ENCODE assay signal across 8 cellular contexts in the genomic region with DNA sequence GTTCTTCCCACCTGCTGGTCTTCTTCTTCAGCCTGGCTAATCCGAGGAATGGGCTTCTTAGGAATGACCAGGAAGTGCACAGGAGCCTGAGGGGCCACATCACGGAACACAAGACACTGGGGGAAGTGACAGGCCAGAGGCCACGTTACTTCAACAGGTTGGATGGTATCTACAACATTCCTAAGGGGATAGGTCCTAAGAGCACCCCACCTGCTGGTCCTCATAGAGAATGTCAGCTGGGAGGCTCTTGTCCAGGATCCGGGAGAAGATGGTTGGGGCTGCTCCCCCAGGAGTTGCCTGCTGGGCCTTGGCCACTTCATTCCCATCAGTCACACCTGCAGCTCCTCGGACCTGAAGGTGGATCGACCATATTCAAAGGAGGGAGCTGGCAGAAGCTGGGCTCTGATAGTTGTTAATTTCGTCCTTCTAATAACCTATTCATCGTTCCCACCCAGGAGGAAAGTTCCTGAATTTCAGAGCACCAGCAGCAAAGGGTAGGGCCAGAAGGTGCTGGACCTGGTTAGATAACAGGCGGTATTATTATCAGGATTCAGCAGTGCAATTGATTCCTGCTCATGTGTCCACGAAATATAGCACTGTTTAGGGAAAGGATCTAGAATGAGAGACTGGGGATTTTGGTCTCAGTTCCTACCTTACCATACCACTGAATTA. TPM values are rescaled to one million over a fixed set of nuclear protein-coding genes. Genes with fewer than 3 reads are reported as not detected.
DNase-seq lines count a peak whose midpoint lies in the region; ATAC-seq, FAIRE-seq and TF ChIP-seq lines count a peak whose summit lies in the region.

No MANE protein-coding gene starts in this region.

- H3K4me2 ChIP-seq in K562 (ENCODE audit: insufficient read depth, low read length) = peak overlapping the region; percentile 82

- peak overlapping the region; percentile 43 to 92; a peak in 3 of 4 replicates for H3K9ac ChIP-seq in K562 (ENCODE audit: insufficient read depth in 1 of 2, low read depth in 2 of 2, low read length in 2 of 2)

- peak in 1 of 2 experiments; percentile 38; a peak in 2 of 4 replicates for TF ChIP-seq RAD21 in K562 (CRISPR knock-in tag; conservative IDR thresholded peaks at IDR 0.05 in 1 of 2, IDR thresholded peaks at IDR 0.05 in 1 of 2)

- peaks cover 4% of the 10 kb centered on the region for H3K9me1 ChIP-seq in K562 (ENCODE audit: control insufficient read depth, insufficient read depth, low read length)

- in situ Hi-C loops in K562 (cut with MboI) = no loop called here

- peak; percentile 91 for FAIRE-seq in K562 (lab: Jason Lieb, UNC)

- TF ChIP-seq CTCF in K562 (IDR thresholded peaks at IDR 0.05 in 2 of 3, conservative IDR thresholded peaks at IDR 0.05 in 1 of 3; ENCODE audit: insufficient read depth in 2 of 3, low read depth in 1 of 3, low read length in 3 of 3) (peak; percentile 33 to 63 (median 44); a peak in 5 of 6 replicates), lung (IDR thresholded peaks at IDR 0.05; ENCODE audit: control extremely low read depth, extremely low read depth) (no peak)

- H4K20me1 ChIP-seq in K562 (replicated peaks; ENCODE audit: control insufficient read depth, insufficient read depth, low read length) = no peaks in the 10 kb centered on the region

- H3K4me3 ChIP-seq in K562 (peak overlapping the region; percentile 66; the same call in 1 of the 2 replicates), lung (no peak overlapping the region)

- peak overlapping the region; percentile 94 for H3K27ac ChIP-seq in K562 (ENCODE audit: extremely low read depth, low read depth, low read length)
- peak overlapping the region; percentile 38 to 92 for H3K27ac ChIP-seq in lung (ENCODE audit: low read depth in 1 of 2, low read length in 1 of 2)

- TF ChIP-seq POLR2A in K562 (conservative IDR thresholded peaks at IDR 0.05) = no peak

- no peak for ATAC-seq in K562
- no peak for ATAC-seq in lung (ENCODE audit: insufficient read depth, low FRiP score)
- no peak for ATAC-seq in HG03442 (IDR thresholded peaks at IDR 0.05; ENCODE audit: unreplicated experiment)
- no peak for ATAC-seq in GM18873 (IDR thresholded peaks at IDR 0.05; ENCODE audit: low FRiP score, unreplicated experiment)
- ATAC-seq in GM21423 (IDR thresholded peaks at IDR 0.05; ENCODE audit: unreplicated experiment) = no peak

- CTCF ChIA-PET in K562 (lab: Yijun Ruan, JAX; ENCODE audit: low intra/inter-chr PET ratio) = interaction anchor here (0.6 to 0.7 kb wide), 2 partner anchors 24 to 27 kb away, joined by 4 to 7 read pairs; no protein-coding TSS in a partner anchor

- TSS peak; percentile 77 for BruUV-seq in K562 (replicated peaks; lab: Mats Ljungman, UMichigan)

- 15% methylated on average over 9 of the region's 10 CpGs for whole genome bisulfite sequencing in K562 (ENCODE audit: insufficient coverage, low coverage, missing lambda C conversion rate)
- 79 to 87% methylated on average over 10 of the region's 10 CpGs for WGBS in lung, 2 donors

- peak; percentile 48 for DNase-seq in D341Med (ENCODE audit: low spot score)
- DNase-seq in HuH-7.5 (ENCODE audit: low spot score) = peak; percentile 45
- DNase-seq in K562 (ENCODE audit: extremely low read depth in 1 of 4, low spot score in 3 of 4) = peak; percentile 43 to 61 (median 44)
- DNase-seq in lung (ENCODE audit: low spot score) = no peak
- DNase-seq in dedifferentiated amniotic fluid mesenchymal stem cell (ENCODE audit: extremely low spot score) = no peak

- no peaks in the 10 kb centered on the region for H3K27me3 ChIP-seq in K562 (ENCODE audit: control insufficient read depth in 2 of 2, insufficient read depth in 2 of 2, low read length in 2 of 2)
- H3K27me3 ChIP-seq in lung (ENCODE audit: control insufficient read depth, insufficient read depth) = no peaks in the 10 kb centered on the region

- peaks cover 9% of the 10 kb centered on the region; the same call in 1 of the 3 replicates for H3K36me3 ChIP-seq in K562 (ENCODE audit: control insufficient read depth, insufficient read depth, low read length)
- H3K36me3 ChIP-seq in lung (ENCODE audit: control insufficient read depth in 2 of 2, insufficient read depth in 2 of 2, low read length in 2 of 2) = peaks cover 0 to 8% of the 10 kb centered on the region in 2 donors

- POLR2A ChIA-PET in K562 (lab: Yijun Ruan, JAX) = interaction anchor here (0.7 to 1.7 kb wide), 4 partner anchors 12 to 81 kb away, joined by 3 to 7 read pairs (median 4); a partner anchor contains a TSS

- H3K4me1 ChIP-seq in K562 (replicated peaks in 1 of 2; ENCODE audit: control insufficient read depth in 2 of 2, insufficient read depth in 2 of 2, low read length in 2 of 2) = peaks cover 17 to 31% of the 10 kb centered on the region in 2 experiments
- peaks cover 9 to 16% of the 10 kb centered on the region in 2 donors for H3K4me1 ChIP-seq in lung (ENCODE audit: control insufficient read depth in 2 of 2, insufficient read depth in 2 of 2, low read length in 2 of 2)

- H3K79me2 ChIP-seq in K562 (ENCODE audit: control insufficient read depth, insufficient read depth, low read length) = peaks cover 12% of the 10 kb centered on the region; the same call in 2 of the 3 replicates

- intact Hi-C loops in K562 (cut with micrococcal nuclease) = loop anchor here (1.0 to 10.0 kb wide), 3 partner anchors 23 to 149 kb away; a partner anchor contains a TSS

- TF ChIP-seq EP300 in K562 (IDR thresholded peaks at IDR 0.05; ENCODE audit: low read length) = no peak

- H2AFZ ChIP-seq in K562 (ENCODE audit: low read depth, low read length) = peak overlapping the region; percentile 77

- H3K9me3 ChIP-seq in K562 (replicated peaks; ENCODE audit: control insufficient read depth, insufficient read depth, low read depth, low read length) = no peaks in the 10 kb centered on the region; the same call in 1 of the 2 replicates
- H3K9me3 ChIP-seq in lung (ENCODE audit: control insufficient read depth in 2 of 2, insufficient read depth in 1 of 2, low read length in 1 of 2) = no peaks in the 10 kb centered on the region

RNA-seq across cellular contexts. Expression of a gene that starts 1.3 kb away (rescaled TPM):
- 10.9 and 15.4 TPM in 2 replicates for total RNA-seq in K562 (2011; cell fraction: chromatin; rRNA removed; ENCODE audit: low replicate concordance)
- 13.8 and 15.5 TPM in 2 replicates for total RNA-seq in K562 (2011; cell fraction: nucleolus; rRNA removed)
- total RNA-seq in K562 (2011; cell fraction: nucleoplasm; rRNA removed) = 11.7 and 11.9 TPM in 2 replicates
- total RNA-seq in K562 (2014; rRNA removed) (39.5 and 65.1 TPM in 2 replicates), K562 (2014; rRNA removed; fragmentation: Illumina TruSeq; extraction: Trizol) (27.9 and 30.3 TPM in 2 replicates), K562 (2015; rRNA removed; fragmentation: Illumina TruSeq; extraction: Trizol) (23.6 and 23.7 TPM in 2 replicates), K562 (2021) (34.2 and 40.5 TPM in 2 replicates), lung (10 to 100 TPM; 19.9 to 64.9 TPM)
- polyA plus RNA-seq in K562 (2011; rRNA removed) (27.2 and 33.7 TPM in 2 replicates), K562 (2014; fragmentation: Illumina TruSeq; extraction: Trizol) (33.2 and 35.0 TPM in 2 replicates), K562 (2014; fragmentation: Nextera tagmentation; extraction: Ambion mirVana) (1 to 10 TPM; 5.6 to 6.2 TPM), K562 (2014; rRNA removed) (44.1 and 49.9 TPM in 2 replicates), lung (100 to 1,000 TPM in 1 of 2 donors, 10 to 100 TPM in 1; 52.6 to 112 TPM)
- polyA plus RNA-seq in K562 (2011; cell fraction: cytosol; rRNA removed) = 32.2 and 41.0 TPM in 2 replicates
- polyA plus RNA-seq in K562 (2011; cell fraction: nucleus; rRNA removed) = 45.7 and 50.8 TPM in 2 replicates
- 37.4 and 63.1 TPM in 2 replicates for polyA plus RNA-seq in K562 (2012)
- 6.1 and 8.5 TPM in 2 replicates for polyA minus RNA-seq in K562 (2011; rRNA and poly(A)+ RNA removed)
- polyA minus RNA-seq in K562 (2011; cell fraction: cytosol; rRNA and poly(A)+ RNA removed) = 4.5 and 6.4 TPM in 2 replicates
- polyA minus RNA-seq in K562 (2011; cell fraction: nucleus; rRNA and poly(A)+ RNA removed) = 9.2 and 17.2 TPM in 2 replicates

RNA-seq across cellular contexts. Expression of a gene that starts 1.5 kb away (rescaled TPM):
- 1.9 and 2.2 TPM in 2 replicates for total RNA-seq in K562 (2011; cell fraction: chromatin; rRNA removed; ENCODE audit: low replicate concordance)
- 0.66 and 1.2 TPM in 2 replicates for total RNA-seq in K562 (2011; cell fraction: nucleolus; rRNA removed)
- total RNA-seq in K562 (2011; cell fraction: nucleoplasm; rRNA removed) = 1.2 and 1.6 TPM in 2 replicates
- total RNA-seq in K562 (2014; rRNA removed) (0.14 and 0.53 TPM in 2 replicates), K562 (2014; rRNA removed; fragmentation: Illumina TruSeq; extraction: Trizol) (0.18 and 0.67 TPM in 2 replicates), K562 (2015; rRNA removed; fragmentation: Illumina TruSeq; extraction: Trizol) (0.30 and 0.47 TPM in 2 replicates), K562 (2021) (0.36 and 0.40 TPM in 2 replicates), lung (10 to 100 TPM; 11.1 to 20.6 TPM)
- polyA plus RNA-seq in K562 (2011; rRNA removed) (0.21 and 0.27 TPM in 2 replicates), K562 (2014; fragmentation: Illumina TruSeq; extraction: Trizol) (0.22 and 0.36 TPM in 2 replicates), K562 (2014; fragmentation: Nextera tagmentation; extraction: Ambion mirVana) (under 1 TPM; 0.03 to 0.46 TPM), K562 (2014; rRNA removed) (0.17 and 0.40 TPM in 2 replicates), lung (1 to 10 TPM; 5.8 to 6.9 TPM)
- polyA plus RNA-seq in K562 (2011; cell fraction: cytosol; rRNA removed) = 0.18 TPM in 1 of 2 replicates, not detected in the other
- 2.3 and 2.6 TPM in 2 replicates for polyA plus RNA-seq in K562 (2011; cell fraction: nucleus; rRNA removed)
- polyA plus RNA-seq in K562 (2012) = 0.39 and 0.69 TPM in 2 replicates
- 0.15 and 0.39 TPM in 2 replicates for polyA minus RNA-seq in K562 (2011; rRNA and poly(A)+ RNA removed)
- not detected in 2 replicates for polyA minus RNA-seq in K562 (2011; cell fraction: cytosol; rRNA and poly(A)+ RNA removed)
- polyA minus RNA-seq in K562 (2011; cell fraction: nucleus; rRNA and poly(A)+ RNA removed) = 0.54 and 1.4 TPM in 2 replicates

RNA-seq across cellular contexts. Expression of a gene that starts 15.0 kb away (rescaled TPM):
- total RNA-seq in K562 (2011; cell fraction: chromatin; rRNA removed; ENCODE audit: low replicate concordance) = not detected in 2 replicates
- total RNA-seq in K562 (2011; cell fraction: nucleolus; rRNA removed) = not detected in 2 replicates
- total RNA-seq in K562 (2011; cell fraction: nucleoplasm; rRNA removed) = not detected in 2 replicates
- total RNA-seq in K562 (2014; rRNA removed) (not detected in 2 replicates), K562 (2014; rRNA removed; fragmentation: Illumina TruSeq; extraction: Trizol) (not detected in 2 replicates), K562 (2015; rRNA removed; fragmentation: Illumina TruSeq; extraction: Trizol) (not detected in 2 replicates), K562 (2021) (not detected in 2 replicates), lung (under 1 TPM; 0.14 to 0.25 TPM)
- polyA plus RNA-seq in K562 (2011; rRNA removed) (not detected in 2 replicates), K562 (2014; fragmentation: Illumina TruSeq; extraction: Trizol) (not detected in 2 replicates), K562 (2014; fragmentation: Nextera tagmentation; extraction: Ambion mirVana) (under 1 TPM in 1 of 2 experiments, not detected in 1; 0.01 TPM), K562 (2014; rRNA removed) (not detected in 2 replicates), lung (under 1 TPM; 0.10 to 0.13 TPM)
- polyA plus RNA-seq in K562 (2011; cell fraction: cytosol; rRNA removed) = not detected in 2 replicates
- polyA plus RNA-seq in K562 (2011; cell fraction: nucleus; rRNA removed) = not detected in 2 replicates
- 0.04 and 0.05 TPM in 2 replicates for polyA plus RNA-seq in K562 (2012)
- not detected in 2 replicates for polyA minus RNA-seq in K562 (2011; rRNA and poly(A)+ RNA removed)
- polyA minus RNA-seq in K562 (2011; cell fraction: cytosol; rRNA and poly(A)+ RNA removed) = not detected in 2 replicates
- polyA minus RNA-seq in K562 (2011; cell fraction: nucleus; rRNA and poly(A)+ RNA removed) = not detected in 2 replicates

RNA-seq across cellular contexts. Expression of a gene that starts 15.5 kb away (rescaled TPM):
- 4.3 and 4.9 TPM in 2 replicates for total RNA-seq in K562 (2011; cell fraction: chromatin; rRNA removed; ENCODE audit: low replicate concordance)
- 3.8 TPM in 2 replicates for total RNA-seq in K562 (2011; cell fraction: nucleolus; rRNA removed)
- total RNA-seq in K562 (2011; cell fraction: nucleoplasm; rRNA removed) = 5.6 and 7.4 TPM in 2 replicates
- total RNA-seq in K562 (2014; rRNA removed) (0.57 and 1.1 TPM in 2 replicates), K562 (2014; rRNA removed; fragmentation: Illumina TruSeq; extraction: Trizol) (0.11 and 0.19 TPM in 2 replicates), K562 (2015; rRNA removed; fragmentation: Illumina TruSeq; extraction: Trizol) (0.36 and 0.38 TPM in 2 replicates), K562 (2021) (1.3 and 2.2 TPM in 2 replicates), lung (10 to 100 TPM; 11.6 to 13.1 TPM)
- polyA plus RNA-seq in K562 (2011; rRNA removed) (1.2 and 3.6 TPM in 2 replicates), K562 (2014; fragmentation: Illumina TruSeq; extraction: Trizol) (1.1 and 1.7 TPM in 2 replicates), K562 (2014; fragmentation: Nextera tagmentation; extraction: Ambion mirVana) (under 1 TPM; 0.01 to 0.06 TPM), K562 (2014; rRNA removed) (1.6 TPM in 2 replicates), lung (1 to 10 TPM; 6.3 to 6.6 TPM)
- 3.2 and 3.7 TPM in 2 replicates for polyA plus RNA-seq in K562 (2011; cell fraction: cytosol; rRNA removed)
- polyA plus RNA-seq in K562 (2011; cell fraction: nucleus; rRNA removed) = 9.9 and 15.1 TPM in 2 replicates
- 1.8 and 6.2 TPM in 2 replicates for polyA plus RNA-seq in K562 (2012)
- polyA minus RNA-seq in K562 (2011; rRNA and poly(A)+ RNA removed) = 0.56 and 1.6 TPM in 2 replicates
- 1.3 and 4.6 TPM in 2 replicates for polyA minus RNA-seq in K562 (2011; cell fraction: cytosol; rRNA and poly(A)+ RNA removed)
- polyA minus RNA-seq in K562 (2011; cell fraction: nucleus; rRNA and poly(A)+ RNA removed) = 2.7 and 3.1 TPM in 2 replicates

RNA-seq across cellular contexts. Expression of a gene that starts 22.2 kb away (rescaled TPM):
- total RNA-seq in K562 (2011; cell fraction: chromatin; rRNA removed; ENCODE audit: low replicate concordance) = 47.3 and 78.1 TPM in 2 replicates
- total RNA-seq in K562 (2011; cell fraction: nucleolus; rRNA removed) = 35.7 and 36.2 TPM in 2 replicates
- total RNA-seq in K562 (2011; cell fraction: nucleoplasm; rRNA removed) = 24.0 and 37.1 TPM in 2 replicates
- total RNA-seq in K562 (2014; rRNA removed) = 2.8 and 4.9 TPM in 2 replicates
- 3.6 and 3.7 TPM in 2 replicates for total RNA-seq in K562 (2014; rRNA removed; fragmentation: Illumina TruSeq; extraction: Trizol)
- 4.7 and 5.5 TPM in 2 replicates for total RNA-seq in K562 (2015; rRNA removed; fragmentation: Illumina TruSeq; extraction: Trizol)
- total RNA-seq in K562 (2021) = 6.0 and 6.9 TPM in 2 replicates
- 12.9 and 14.5 TPM in 2 replicates for polyA plus RNA-seq in K562 (2011; rRNA removed)
- 4.7 and 6.3 TPM in 2 replicates for polyA plus RNA-seq in K562 (2011; cell fraction: cytosol; rRNA removed)
- 108 and 130 TPM in 2 replicates for polyA plus RNA-seq in K562 (2011; cell fraction: nucleus; rRNA removed)
- 5.7 and 10.6 TPM in 2 replicates for polyA plus RNA-seq in K562 (2012)
- polyA plus RNA-seq in K562 (2014; fragmentation: Illumina TruSeq; extraction: Trizol) = 6.2 and 7.3 TPM in 2 replicates
- 1 to 10 TPM; 2.4 to 6.4 TPM for polyA plus RNA-seq in K562 (2014; fragmentation: Nextera tagmentation; extraction: Ambion mirVana)
- 5.5 and 10.5 TPM in 2 replicates for polyA plus RNA-seq in K562 (2014; rRNA removed)
- 4.4 and 4.6 TPM in 2 replicates for polyA minus RNA-seq in K562 (2011; rRNA and poly(A)+ RNA removed)
- 1.2 TPM in 2 replicates for polyA minus RNA-seq in K562 (2011; cell fraction: cytosol; rRNA and poly(A)+ RNA removed)
- polyA minus RNA-seq in K562 (2011; cell fraction: nucleus; rRNA and poly(A)+ RNA removed) = 12.1 and 14.3 TPM in 2 replicates
- 10 to 100 TPM; 16.0 to 16.1 TPM for total RNA-seq in lung
- 10 to 100 TPM in 1 of 2 donors, 1 to 10 TPM in 1; 6.2 to 11.1 TPM for polyA plus RNA-seq in lung

Comparison
In these comparisons a context has a peak if more than half of its experiments do, and no peak if none do; other contexts are left out.
1. DNase-seq: peak in D341Med (single experiment), HuH-7.5 (single experiment) and K562 (4 of 4); none in lung (single experiment) and dedifferentiated amniotic fluid mesenchymal stem cell (single experiment).